1 cellular context compared by ENCODE assay signal in genomic region chr2:161160226-161161073, GRCh38.
A peak's percentile ranks its signal among the peaks of the same experiment; 100 is the strongest.
TF ChIP-seq lines count a peak whose summit lies in the region.

Gene TANK (plus strand): TSS chr2:161160428. CDS start chr2:161179663, 19,235 bp downstream.

TF ChIP-seq in HepG2, 621 proteins besides CTCF, POLR2A, EP300 and RAD21 (continued from another document and continues in another):
- no peak for TF ChIP-seq HINFP (CRISPR knock-in tag; IDR thresholded peaks at IDR 0.05; ENCODE audit: low read depth)
- TF ChIP-seq SAP130 (CRISPR knock-in tag; IDR thresholded peaks at IDR 0.05; ENCODE audit: low read depth): peak; percentile 95
- TF ChIP-seq FOXO4 (CRISPR knock-in tag; conservative IDR thresholded peaks at IDR 0.05): peak; percentile 100
- TF ChIP-seq ZC3H4 (CRISPR knock-in tag; IDR thresholded peaks at IDR 0.05; ENCODE audit: borderline replicate concordance): peak; percentile 98; the same call in 1 of the 2 replicates
- TF ChIP-seq CBX1 (IDR thresholded peaks at IDR 0.05; ENCODE audit: low read depth): no peak
- peak; percentile 95 for TF ChIP-seq TBX2 (CRISPR knock-in tag; IDR thresholded peaks at IDR 0.05; ENCODE audit: borderline replicate concordance)
- peak; percentile 87 for TF ChIP-seq PPARG (CRISPR knock-in tag; conservative IDR thresholded peaks at IDR 0.05)
- TF ChIP-seq NONO (IDR thresholded peaks at IDR 0.05): no peak
- TF ChIP-seq NONO (CRISPR knock-in tag; conservative IDR thresholded peaks at IDR 0.05): peak; percentile 69
- TF ChIP-seq ZNF253 (CRISPR knock-in tag; IDR thresholded peaks at IDR 0.05; ENCODE audit: borderline replicate concordance): peak; percentile 81; the same call in 1 of the 2 replicates
- no peak for TF ChIP-seq SRSF4 (IDR thresholded peaks at IDR 0.05; ENCODE audit: low read depth, low read length, poor library complexity, severe bottlenecking)
- TF ChIP-seq GLMP (CRISPR knock-in tag; IDR thresholded peaks at IDR 0.05; ENCODE audit: borderline replicate concordance): 0 out of 2 replicates have a peak, but pooled peaks have one; percentile 37
- peak; percentile 98 for TF ChIP-seq NR2C2 (CRISPR knock-in tag; IDR thresholded peaks at IDR 0.05; ENCODE audit: borderline replicate concordance)
- 0 out of 2 replicates have a peak, but pooled peaks have one; percentile 51 for TF ChIP-seq AKAP8 (CRISPR knock-in tag; IDR thresholded peaks at IDR 0.05)
- TF ChIP-seq SYNCRIP (IDR thresholded peaks at IDR 0.05; ENCODE audit: insufficient read depth, low read depth, low read length): no peak
- no peak for TF ChIP-seq ZNF615 (CRISPR knock-in tag; IDR thresholded peaks at IDR 0.05; ENCODE audit: borderline replicate concordance)
- no peak; the same call in 1 of the 2 replicates for TF ChIP-seq ZNF564 (CRISPR knock-in tag; IDR thresholded peaks at IDR 0.05)
- no peak for TF ChIP-seq FOXM1 (CRISPR knock-in tag; IDR thresholded peaks at IDR 0.05)
- TF ChIP-seq PTBP1 (IDR thresholded peaks at IDR 0.05; ENCODE audit: low read depth, low read length, poor library complexity, severe bottlenecking): peak; percentile 56
- TF ChIP-seq GPBP1L1 (CRISPR knock-in tag; IDR thresholded peaks at IDR 0.05): no peak
- peak; percentile 99 for TF ChIP-seq SP5 (CRISPR knock-in tag; IDR thresholded peaks at IDR 0.05; ENCODE audit: borderline replicate concordance, low read depth)
- peak; percentile 97 for TF ChIP-seq ZNF710 (CRISPR knock-in tag; IDR thresholded peaks at IDR 0.05; ENCODE audit: borderline replicate concordance)
- TF ChIP-seq ZFP36L1 (CRISPR knock-in tag; IDR thresholded peaks at IDR 0.05): peak; percentile 71; the same call in 1 of the 2 replicates
- peak; percentile 94 for TF ChIP-seq ZNF225 (CRISPR knock-in tag; IDR thresholded peaks at IDR 0.05)
- no peak for TF ChIP-seq THAP8 (CRISPR knock-in tag; IDR thresholded peaks at IDR 0.05; ENCODE audit: borderline replicate concordance)
- TF ChIP-seq SAFB2 (CRISPR knock-in tag; IDR thresholded peaks at IDR 0.05; ENCODE audit: borderline replicate concordance, low read depth): peak; percentile 98
- TF ChIP-seq BCL6 (CRISPR knock-in tag; IDR thresholded peaks at IDR 0.05): peak; percentile 95
- TF ChIP-seq PBX3 (CRISPR knock-in tag; IDR thresholded peaks at IDR 0.05; ENCODE audit: borderline replicate concordance): no peak
- TF ChIP-seq SKIL (CRISPR knock-in tag; IDR thresholded peaks at IDR 0.05; ENCODE audit: borderline replicate concordance): peak; percentile 84
- peak; percentile 92 for TF ChIP-seq BATF2 (CRISPR knock-in tag; IDR thresholded peaks at IDR 0.05)
- TF ChIP-seq WIZ (CRISPR knock-in tag; IDR thresholded peaks at IDR 0.05): no peak; the same call in 1 of the 2 replicates
- no peak for TF ChIP-seq SNRNP70 (IDR thresholded peaks at IDR 0.05; ENCODE audit: low read depth, low read length)
- TF ChIP-seq KAT8 (CRISPR knock-in tag; IDR thresholded peaks at IDR 0.05): peak; percentile 84
- TF ChIP-seq SRSF1 (optimal IDR thresholded peaks at IDR 0.05; ENCODE audit: low read depth, low read length): peak; percentile 88
- TF ChIP-seq ZNF441 (CRISPR knock-in tag; IDR thresholded peaks at IDR 0.05; ENCODE audit: borderline replicate concordance): peak; percentile 76
- peak; percentile 89 for TF ChIP-seq DPF2 (CRISPR knock-in tag; IDR thresholded peaks at IDR 0.05; ENCODE audit: borderline replicate concordance, low read depth)
- peak; percentile 43; the same call in 1 of the 2 replicates for TF ChIP-seq YEATS2 (CRISPR knock-in tag; IDR thresholded peaks at IDR 0.05; ENCODE audit: borderline replicate concordance)
- peak; percentile 85 for TF ChIP-seq ZFY (CRISPR knock-in tag; IDR thresholded peaks at IDR 0.05)
- peak; percentile 96 for TF ChIP-seq FOXA3 (CRISPR knock-in tag; IDR thresholded peaks at IDR 0.05)
- peak; percentile 69 for TF ChIP-seq SP4 (CRISPR knock-in tag; IDR thresholded peaks at IDR 0.05)
- peak; percentile 77; the same call in 1 of the 2 replicates for TF ChIP-seq RCOR2 (CRISPR knock-in tag; IDR thresholded peaks at IDR 0.05)
- peak; percentile 56; the same call in 1 of the 2 replicates for TF ChIP-seq TP53 (CRISPR knock-in tag; conservative IDR thresholded peaks at IDR 0.05)
- TF ChIP-seq ARNT2 (CRISPR knock-in tag; IDR thresholded peaks at IDR 0.05; ENCODE audit: low read depth): peak; percentile 82
- peak; percentile 62; the same call in 1 of the 2 replicates for TF ChIP-seq ZNF598 (CRISPR knock-in tag; IDR thresholded peaks at IDR 0.05; ENCODE audit: borderline replicate concordance)
- no peak; the same call in none of the 2 replicates for TF ChIP-seq GFI1 (CRISPR knock-in tag; IDR thresholded peaks at IDR 0.05; ENCODE audit: borderline replicate concordance)
- peak; percentile 85 for TF ChIP-seq FOXK2 (IDR thresholded peaks at IDR 0.05)
- TF ChIP-seq NBN (conservative IDR thresholded peaks at IDR 0.05): no peak
- TF ChIP-seq GTF3A (CRISPR knock-in tag; conservative IDR thresholded peaks at IDR 0.05): no peak
- TF ChIP-seq ZNF12 (CRISPR knock-in tag; IDR thresholded peaks at IDR 0.05): peak; percentile 48; the same call in 1 of the 2 replicates
- peak; percentile 93 for TF ChIP-seq POGZ (CRISPR knock-in tag; IDR thresholded peaks at IDR 0.05)
- TF ChIP-seq ZNF609 (CRISPR knock-in tag; IDR thresholded peaks at IDR 0.05; ENCODE audit: borderline replicate concordance): peak; percentile 91
- TF ChIP-seq ZMYM4 (CRISPR knock-in tag; IDR thresholded peaks at IDR 0.05): peak; percentile 92
